In genomic region chr6:160141001-160141726, GRCh38 we compare ENCODE assay signal across 15 cellular contexts. TPM values are rescaled to one million over a fixed set of nuclear protein-coding genes. Genes with fewer than 3 reads are reported as not detected.
A peak's percentile ranks its signal among the peaks of the same experiment; 100 is the strongest.
DNase-seq lines count a peak whose midpoint lies in the region; ATAC-seq and TF ChIP-seq lines count a peak whose summit lies in the region.
"Had no signal": no experiment of that assay in that cellular context is flagged by ENCODE, and none has a peak within 500 bp of the region (broad histone marks: within the 10 kb centered on the region; RNA-seq: fewer than 3 reads in every experiment).

No MANE protein-coding gene starts in this region.

- TF ChIP-seq POLR2A in adrenal gland (IDR thresholded peaks at IDR 0.05): no peak

- no peak for TF ChIP-seq CTCF in adrenal gland (IDR thresholded peaks at IDR 0.05)

- peak; percentile 29 for DNase-seq in GM04504 (ENCODE audit: low read depth)
- DNase-seq in adrenal gland: peak in 3 of 7 donors; percentile 53 to 64 (median 60)
- DNase-seq in glomerular visceral epithelial cell (ENCODE audit: extremely low spot score): peak; percentile 30
- peak; percentile 45 for DNase-seq in smooth muscle cell of the brain vasculature (ENCODE audit: low read depth, low spot score)
- no peak for DNase-seq in activated effector memory CD4-positive, alpha-beta T cell treated with Interleukin-2 at 50 U/mL for 16 hours
- no peak for DNase-seq in effector CD8-positive, alpha-beta T cell (lab: John Stamatoyannopoulos, UW)
- no peak for DNase-seq in NCI-H69 (lab: John Stamatoyannopoulos, UW)
- DNase-seq: activated CD4-positive, alpha-beta memory T cell treated with anti-CD3 and anti-CD28 coated beads for 36 hours; activated naive CD8-positive, alpha-beta T cell treated with anti-CD3 and anti-CD28 coated beads, Interleukin-2, amount 50 U/mL, for 24 hours; DMS79 treated with DMSO at 0.1 percent for 48 hours; MM.1S; NCI-H748 treated with DMSO at 0.1 percent for 48 hours had no signal

- no peaks in the 10 kb centered on the region for H3K36me3 ChIP-seq in adrenal gland (replicated peaks in 1 of 2)

- H3K27ac ChIP-seq in adrenal gland: peak overlapping the region in 4 of 5 donors; percentile 11 to 74 (median 53)

- no peaks in the 10 kb centered on the region for H3K27me3 ChIP-seq in adrenal gland

- no peaks in the 10 kb centered on the region for H3K9me3 ChIP-seq in adrenal gland (replicated peaks in 1 of 3)

- no peak for ATAC-seq in HG02588 (IDR thresholded peaks at IDR 0.05; ENCODE audit: unreplicated experiment)
- ATAC-seq: activated naive CD8-positive, alpha-beta T cell treated with anti-CD3 and anti-CD28 coated beads, Interleukin-2, amount 50 U/mL, for 24 hours; esophagus mucosa had no signal

- H3K4me1 ChIP-seq in adrenal gland (replicated peaks in 1 of 2): peaks cover 0 to 17% of the 10 kb centered on the region in 2 donors

- intact Hi-C loops in adrenal gland (cut with DNase I): no loop called here

- H3K4me3 ChIP-seq in adrenal gland: no peak overlapping the region
- H3K4me3 ChIP-seq: lung had no signal

- WGBS in adrenal gland, 4 donors: 34 to 44% (median 39%) methylated on average over 5 of the region's 5 CpGs

RNA-seq across cellular contexts. Expression of gene SLC22A1, which starts 19.5 kb away (rescaled TPM):
- total RNA-seq in adrenal gland: 1 to 10 TPM in 3 of 8 donors, under 1 TPM in 3, not detected in 2; 0.26 to 2.1 (median 1.2) TPM
- polyA plus RNA-seq in adrenal gland: 1 to 10 TPM; 1.6 to 7.1 (median 2.1) TPM

Comparison
In these comparisons a context has a peak if more than half of its experiments do, and no peak if none do; other contexts are left out.
1. DNase-seq: peak in GM04504 (single experiment), glomerular visceral epithelial cell (single experiment) and smooth muscle cell of the brain vasculature (single experiment); none in activated effector memory CD4-positive, alpha-beta T cell treated with Interleukin-2 at 50 U/mL for 16 hours (single experiment), effector CD8-positive, alpha-beta T cell (single experiment) and NCI-H69 (single experiment).